In the genomic region with DNA sequence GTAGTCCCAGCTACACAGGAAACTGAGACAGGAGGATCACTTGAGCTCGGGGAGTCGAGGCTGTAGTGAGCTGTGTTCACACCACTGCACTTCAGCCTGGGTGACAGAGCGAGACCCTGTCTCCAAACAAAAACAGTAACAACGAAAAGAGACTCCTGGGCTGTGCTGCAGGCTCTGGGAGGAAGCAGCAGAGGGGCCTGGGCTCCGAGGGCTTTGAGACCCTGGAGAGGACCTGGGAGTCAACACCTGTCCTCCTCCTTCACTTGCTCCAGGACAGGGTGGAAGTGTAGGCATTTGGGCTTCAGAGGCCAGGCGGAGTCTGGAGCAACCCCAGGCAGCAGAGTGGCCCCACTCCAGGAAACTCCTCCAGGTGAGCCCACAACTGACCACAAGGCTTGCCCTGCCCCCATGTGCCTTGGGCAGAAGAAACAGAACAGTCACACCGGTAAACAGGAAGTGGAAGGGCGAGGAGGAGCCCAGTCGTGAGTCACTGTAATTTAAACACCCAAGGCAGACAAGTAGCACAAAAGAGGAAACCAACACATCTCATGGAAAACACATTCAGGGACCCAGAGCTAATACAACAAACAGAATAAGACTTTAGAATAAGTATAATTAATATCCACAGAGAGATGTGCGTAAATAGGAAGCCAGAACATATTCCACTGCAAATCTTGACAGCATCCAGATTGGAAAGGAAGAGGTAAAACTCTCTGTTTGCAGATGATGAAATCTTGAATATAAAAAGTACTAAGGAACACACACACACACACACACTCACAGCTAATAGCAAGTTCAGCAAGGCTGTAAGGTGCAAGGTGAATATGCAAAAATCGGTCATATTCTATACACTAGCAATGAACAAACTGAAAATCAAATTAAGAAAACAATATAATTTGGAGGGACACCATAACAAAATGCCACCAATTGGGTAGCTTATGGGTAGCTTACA, we compare ENCODE assay signal across 9 cellular contexts. TPM values are rescaled to one million over a fixed set of nuclear protein-coding genes. Genes with fewer than 3 reads are reported as not detected.
A peak's percentile ranks its signal among the peaks of the same experiment; 100 is the strongest.
DNase-seq lines count a peak whose midpoint lies in the region; ATAC-seq and TF ChIP-seq lines count a peak whose summit lies in the region.
"Had no signal": no experiment of that assay in that cellular context is flagged by ENCODE, and none has a peak within 500 bp of the region (broad histone marks: within the 10 kb centered on the region; RNA-seq: fewer than 3 reads in every experiment).

No MANE protein-coding gene starts in this region.

- peaks cover 58% of the 10 kb centered on the region for H3K4me1 Mint-ChIP-seq in activated naive CD4-positive, alpha-beta T cell treated with anti-CD3 and anti-CD28 coated beads, Interleukin-2, amount 10 ng/mL, durations not matched to agents 7 days and 5 days

- H3K27me3 Mint-ChIP-seq in activated naive CD4-positive, alpha-beta T cell treated with anti-CD3 and anti-CD28 coated beads, Interleukin-2, amount 10 ng/mL, durations not matched to agents 7 days and 5 days: peaks cover 34% of the 10 kb centered on the region

- H3K27ac ChIP-seq in OCI-LY7 (ENCODE audit: low read depth, low read length, poor library complexity, severe bottlenecking) (no peak overlapping the region), aorta (ENCODE audit: low read depth in 1 of 2, low read length in 2 of 2) (no peak overlapping the region)

- H3K27ac Mint-ChIP-seq in activated naive CD4-positive, alpha-beta T cell treated with anti-CD3 and anti-CD28 coated beads, Interleukin-2, amount 10 ng/mL, durations not matched to agents 7 days and 5 days: peak overlapping the region; percentile 91

- intact Hi-C loops in OCI-LY7 (cut with micrococcal nuclease; ENCODE audit: unreplicated experiment) (no loop called here), aorta (cut with DNase I) (no loop called here)

- H3K9me3 Mint-ChIP-seq in activated naive CD4-positive, alpha-beta T cell treated with anti-CD3 and anti-CD28 coated beads, Interleukin-2, amount 10 ng/mL, durations not matched to agents 7 days and 5 days: no peaks in the 10 kb centered on the region

- H2AFZ ChIP-seq in OCI-LY7 (ENCODE audit: low read length): peak overlapping the region; percentile 40

- TF ChIP-seq CTCF in OCI-LY7 (conservative IDR thresholded peaks at IDR 0.05; ENCODE audit: low read length) (no peak), omental fat pad (IDR thresholded peaks at IDR 0.05) (no peak)

- H3K27me3 ChIP-seq in aorta (ENCODE audit: control insufficient read depth in 1 of 2, insufficient read depth in 2 of 2, low read length in 1 of 2): no peaks in the 10 kb centered on the region

- 48 to 51% methylated on average over 11 of the region's 11 CpGs for WGBS in aorta, 2 donors

- ATAC-seq in GM18519 (IDR thresholded peaks at IDR 0.05; ENCODE audit: low FRiP score, unreplicated experiment) (peak; percentile 46), HG02763 (IDR thresholded peaks at IDR 0.05; ENCODE audit: unreplicated experiment) (peak; percentile 83), omental fat pad (ENCODE audit: low FRiP score) (peak; percentile 41), HG02970 (IDR thresholded peaks at IDR 0.05; ENCODE audit: low FRiP score, unreplicated experiment) (no peak), aorta (ENCODE audit: low FRiP score) (no peak)

- POLR2A ChIA-PET in OCI-LY7 (lab: Charles Lee): interaction anchor here (0.7 kb wide), 1 partner anchor 526 kb away, joined by 3 read pairs; no protein-coding TSS in a partner anchor

- H3K4me1 ChIP-seq in OCI-LY7 (ENCODE audit: insufficient read depth, low read length, poor library complexity, severe bottlenecking): peaks cover 7% of the 10 kb centered on the region
- no peaks in the 10 kb centered on the region for H3K4me1 ChIP-seq in aorta (ENCODE audit: control insufficient read depth in 1 of 2, insufficient read depth in 2 of 2, low read length in 2 of 2)

- no peaks in the 10 kb centered on the region for H4K20me1 ChIP-seq in OCI-LY7 (ENCODE audit: insufficient read depth, low read length)

- peaks cover 4% of the 10 kb centered on the region for H3K36me3 Mint-ChIP-seq in activated naive CD4-positive, alpha-beta T cell treated with anti-CD3 and anti-CD28 coated beads, Interleukin-2, amount 10 ng/mL, durations not matched to agents 7 days and 5 days

- no TSS peak for BruUV-seq in OCI-LY7 (replicated peaks; lab: Mats Ljungman, UMichigan)

- DNase-seq in OCI-LY7 (ENCODE audit: low spot score): peak; percentile 39
- DNase-seq in activated naive CD4-positive, alpha-beta T cell treated with anti-CD3 and anti-CD28 coated beads, Interleukin-2, amount 10 ng/mL, durations not matched to agents 7 days and 5 days: peak; percentile 84
- no peak for DNase-seq in omental fat pad (ENCODE audit: low spot score)
- DNase-seq in aorta: no peak
- no peak for DNase-seq in erythroblast (lab: John Stamatoyannopoulos, UW)

- CTCF ChIA-PET in OCI-LY7 (lab: Charles Lee; ENCODE audit: unreplicated experiment): interaction anchor here (0.5 kb wide), 1 partner anchor 82 kb away, joined by 11 read pairs; no protein-coding TSS in a partner anchor
- CTCF ChIA-PET in activated naive CD4-positive, alpha-beta T cell treated with anti-CD3 and anti-CD28 coated beads, Interleukin-2, amount 10 ng/mL, durations not matched to agents 7 days and 5 days (lab: Charles Lee): interaction anchor here (1.0 to 1.2 kb wide), 3 partner anchors 13 to 61 kb away, joined by 3 to 6 read pairs (median 5); no protein-coding TSS in a partner anchor

- H3K4me3 ChIP-seq in OCI-LY7 (ENCODE audit: low read depth, low read length, poor library complexity, severe bottlenecking): no peak overlapping the region
- no peak overlapping the region for H3K4me3 ChIP-seq in aorta (ENCODE audit: low read length in 2 of 2)

- H3K4me2 ChIP-seq in OCI-LY7 (ENCODE audit: low read length): no peak overlapping the region

- no peaks in the 10 kb centered on the region for H3K79me2 ChIP-seq in OCI-LY7 (ENCODE audit: insufficient read depth, low read depth, low read length)

- H3K4me3 Mint-ChIP-seq in activated naive CD4-positive, alpha-beta T cell treated with anti-CD3 and anti-CD28 coated beads, Interleukin-2, amount 10 ng/mL, durations not matched to agents 7 days and 5 days: peak overlapping the region; percentile 4

- no peaks in the 10 kb centered on the region for H3K36me3 ChIP-seq in OCI-LY7 (ENCODE audit: insufficient read depth, low read length)
- H3K36me3 ChIP-seq in aorta (ENCODE audit: control insufficient read depth in 1 of 2, insufficient read depth in 2 of 2, low read length in 1 of 2): no peaks in the 10 kb centered on the region

- H3K9me3 ChIP-seq in OCI-LY7 (ENCODE audit: low read length): no peaks in the 10 kb centered on the region
- H3K9me3 ChIP-seq in aorta (ENCODE audit: control insufficient read depth, low read length): no peaks in the 10 kb centered on the region

- H3K9me2 ChIP-seq in OCI-LY7 (ENCODE audit: insufficient read depth, low read length): no peaks in the 10 kb centered on the region

- TF ChIP-seq POLR2A in erythroblast (IDR thresholded peaks at IDR 0.05; ENCODE audit: low read length): no peak

RNA-seq across cellular contexts. Expression of a gene that starts 20.5 kb away (rescaled TPM):
- total RNA-seq in OCI-LY7 (2014; rRNA removed; shearing (Covaris generic)): 0.06 and 0.36 TPM in 2 replicates
- 0.35 and 0.55 TPM in 2 replicates for total RNA-seq in OCI-LY7 (2022)
- total RNA-seq in omental fat pad: 1 to 10 TPM in 2 of 4 donors, under 1 TPM in 2; 0.28 to 2.8 (median 0.92) TPM
- total RNA-seq in aorta: 1 to 10 TPM; 1.9 to 3.1 TPM
- 1 to 10 TPM in 1 of 2 donors, not detected in 1; 3.9 TPM for polyA plus RNA-seq in aorta
- total RNA-seq: RPMI7951 had no signal

Comparison
In these comparisons a context has a peak if more than half of its experiments do, and no peak if none do; other contexts are left out.
1. ATAC-seq: peak in GM18519 (single experiment), HG02763 (single experiment) and omental fat pad (single experiment); none in HG02970 (single experiment) and aorta (single experiment).
2. DNase-seq: peak in OCI-LY7 (single experiment) and activated naive CD4-positive, alpha-beta T cell treated with anti-CD3 and anti-CD28 coated beads, Interleukin-2, amount 10 ng/mL, durations not matched to agents 7 days and 5 days (single experiment); none in omental fat pad (single experiment), aorta (0 of 2) and erythroblast (0 of 2).